ENCODE assay signal across 19 cellular contexts in the genomic region with DNA sequence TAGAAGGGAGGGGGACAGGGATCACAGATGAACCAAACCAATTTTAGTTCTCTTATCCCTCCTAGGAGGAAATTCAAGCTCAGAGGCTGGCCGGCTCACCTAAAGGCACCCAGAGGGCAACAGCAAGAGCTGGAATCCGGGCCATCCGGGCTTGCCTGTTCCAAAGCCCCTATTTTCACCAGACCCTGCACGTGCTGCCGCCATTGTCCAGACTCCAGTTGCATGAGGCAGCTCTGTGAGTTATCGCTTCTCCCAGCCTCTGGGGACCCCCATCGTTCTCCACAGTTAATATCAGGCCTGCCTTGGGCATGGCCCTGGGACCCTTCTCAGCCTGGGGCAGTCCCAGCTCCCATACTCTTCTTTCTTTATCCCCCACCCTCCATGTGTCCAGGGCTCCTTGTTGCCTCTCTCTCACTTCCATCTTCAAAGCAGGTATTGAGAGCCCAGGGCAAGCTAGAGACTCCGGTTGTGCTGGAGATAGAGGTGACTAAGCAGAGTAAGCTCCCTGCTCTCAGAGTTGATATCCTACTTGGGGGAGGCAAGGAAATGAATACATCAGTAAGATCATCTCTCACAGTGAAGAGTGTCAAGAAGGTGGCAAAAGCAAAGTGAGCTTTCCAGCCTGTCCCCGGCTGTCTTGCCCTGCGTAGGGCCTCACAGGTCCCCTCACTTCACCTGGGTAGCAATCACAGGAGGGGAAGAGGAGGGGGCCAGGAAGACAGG.
"Had no signal": no experiment of that assay in that cellular context is flagged by ENCODE, and none has a peak within 500 bp of the region (broad histone marks: within the 10 kb centered on the region; RNA-seq: fewer than 3 reads in every experiment).

No MANE protein-coding gene starts in this region.

- H3K36me3 Mint-ChIP-seq: memory B cell; mesothelial cell of epicardium; stimulated activated effector memory CD8-positive, alpha-beta T cell treated with anti-CD3 and anti-CD28 coated beads, Interleukin-12 subunit alpha, Interleukin-12 subunit beta, amount 100 ng/mL, for 72 hours had no signal

- H3K27me3 ChIP-seq: right lobe of liver, testis, tibial nerve had no signal

- H3K27ac Mint-ChIP-seq: memory B cell; mesothelial cell of epicardium; nephron progenitor cell; stimulated activated effector memory CD8-positive, alpha-beta T cell treated with anti-CD3 and anti-CD28 coated beads, Interleukin-12 subunit alpha, Interleukin-12 subunit beta, amount 100 ng/mL, for 72 hours; stimulated activated naive CD8-positive, alpha-beta T cell treated with anti-CD3 and anti-CD28 coated beads, Interleukin-15, Interleukin-2, amounts not matched to agents 100 ng/mL and 50 ng/mL, for 24 hours had no signal

- H3K27ac ChIP-seq: epithelial cell of prostate, foreskin keratinocyte, left ventricle myocardium inferior, lower lobe of right lung, neutrophil, psoas muscle, right lobe of liver, testis, tibial nerve had no signal

- H3K4me3 Mint-ChIP-seq: memory B cell; mesothelial cell of epicardium; nephron progenitor cell; stimulated activated effector memory CD8-positive, alpha-beta T cell treated with anti-CD3 and anti-CD28 coated beads, Interleukin-12 subunit alpha, Interleukin-12 subunit beta, amount 100 ng/mL, for 72 hours; stimulated activated naive CD8-positive, alpha-beta T cell treated with anti-CD3 and anti-CD28 coated beads, Interleukin-15, Interleukin-2, amounts not matched to agents 100 ng/mL and 50 ng/mL, for 24 hours had no signal

- H3K4me3 ChIP-seq: left ventricle myocardium inferior, lower lobe of right lung, psoas muscle, right lobe of liver, testis, tibial nerve had no signal

- H3K4me1 ChIP-seq: psoas muscle, testis, tibial nerve had no signal

- ATAC-seq: foreskin keratinocyte; left cardiac atrium; lower lobe of right lung; psoas muscle; right lobe of liver; stimulated activated effector memory CD8-positive, alpha-beta T cell treated with anti-CD3 and anti-CD28 coated beads, Interleukin-12 subunit alpha, Interleukin-12 subunit beta, amount 100 ng/mL, for 72 hours had no signal

- H3K9me3 Mint-ChIP-seq: memory B cell; mesothelial cell of epicardium; nephron progenitor cell; stimulated activated effector memory CD8-positive, alpha-beta T cell treated with anti-CD3 and anti-CD28 coated beads, Interleukin-12 subunit alpha, Interleukin-12 subunit beta, amount 100 ng/mL, for 72 hours; stimulated activated naive CD8-positive, alpha-beta T cell treated with anti-CD3 and anti-CD28 coated beads, Interleukin-15, Interleukin-2, amounts not matched to agents 100 ng/mL and 50 ng/mL, for 24 hours had no signal

- H3K36me3 ChIP-seq: left ventricle myocardium inferior, lower lobe of right lung, neutrophil, right lobe of liver, tibial nerve had no signal

- H3K9me3 ChIP-seq: left ventricle myocardium inferior, lower lobe of right lung, neutrophil, psoas muscle, right lobe of liver, testis, tibial nerve had no signal

- DNase-seq: effector memory CD4-positive, alpha-beta T cell; foreskin keratinocyte; left cardiac atrium; left ventricle myocardium inferior; lower lobe of right lung; nephron progenitor cell; psoas muscle; retina; right lobe of liver; stimulated activated CD4-positive, alpha-beta T cell treated with anti-CD3 and anti-CD28 coated beads, Interleukin-4, amount 100 ng/mL, for 1 hour; stimulated activated CD8-positive, alpha-beta memory T cell treated with anti-CD3 and anti-CD28 coated beads, Interleukin-4, amount 100 ng/mL, for 48 hours; testis had no signal
